ENCODE assay signal across 25 cellular contexts in the genomic region with DNA sequence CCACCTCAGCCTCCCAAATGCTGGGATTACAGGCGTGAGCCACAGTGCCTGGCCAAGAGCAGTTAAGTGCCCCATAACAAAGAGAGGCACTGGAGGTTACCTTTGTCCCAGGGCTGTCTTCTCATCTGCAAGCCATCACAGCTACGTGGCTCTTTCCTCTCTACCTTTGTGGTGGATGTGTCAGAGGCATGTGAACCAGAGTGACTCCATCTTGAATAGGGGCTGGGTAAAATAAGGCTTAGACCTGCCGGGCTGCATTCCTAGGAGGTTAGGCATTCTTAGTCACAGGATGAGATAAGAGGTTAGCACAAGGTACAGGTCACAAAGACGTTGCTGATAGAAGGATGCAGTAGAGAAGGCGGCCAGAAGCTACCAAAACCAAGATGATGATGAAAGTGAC. TPM values are rescaled to one million over a fixed set of nuclear protein-coding genes. Genes with fewer than 3 reads are reported as not detected.
A peak's percentile ranks its signal among the peaks of the same experiment; 100 is the strongest.
DNase-seq lines count a peak whose midpoint lies in the region; ATAC-seq and TF ChIP-seq lines count a peak whose summit lies in the region.
"Had no signal": no experiment of that assay in that cellular context is flagged by ENCODE, and none has a peak within 500 bp of the region (broad histone marks: within the 10 kb centered on the region; RNA-seq: fewer than 3 reads in every experiment).

No MANE protein-coding gene starts in this region.

- WGBS in mammary epithelial cell (ENCODE audit: low coverage, missing lambda C conversion rate): 20% methylated on average over 5 of the region's 5 CpGs
- WGBS in right lobe of liver (ENCODE audit: insufficient coverage, low coverage, low lambda C conversion rate, missing lambda C conversion rate): 50% methylated on average over 4 of the region's 5 CpGs

- TF ChIP-seq CTCF in mammary epithelial cell (conservative IDR thresholded peaks at IDR 0.05 in 1 of 2, IDR thresholded peaks at IDR 0.05 in 1 of 2; ENCODE audit: extremely low read depth in 1 of 2, insufficient read depth in 1 of 2, low read depth in 1 of 2, low read length in 2 of 2) (no peak), breast epithelium (IDR thresholded peaks at IDR 0.05) (no peak), foreskin keratinocyte (conservative IDR thresholded peaks at IDR 0.05) (no peak), right lobe of liver (IDR thresholded peaks at IDR 0.05) (no peak)

- no peaks in the 10 kb centered on the region for H4K20me1 ChIP-seq in mammary epithelial cell (ENCODE audit: insufficient read depth, low read length)

- CTCF ChIA-PET in mammary epithelial cell (lab: Charles Lee; ENCODE audit: low non-redundant PET): no interaction called here

- TF ChIP-seq POLR2A in breast epithelium (IDR thresholded peaks at IDR 0.05): no peak
- no peak for TF ChIP-seq POLR2A in right lobe of liver (IDR thresholded peaks at IDR 0.05)

- H3K4me3 ChIP-seq in mammary epithelial cell (replicated peaks in 1 of 3; ENCODE audit: insufficient read depth in 1 of 3, low read depth in 2 of 3, low read length in 3 of 3) (no peak overlapping the region), breast epithelium (no peak overlapping the region), right lobe of liver (no peak overlapping the region)
- H3K4me3 ChIP-seq: HAP-1, prostate gland, transverse colon had no signal

- no peak overlapping the region for H2AFZ ChIP-seq in mammary epithelial cell (ENCODE audit: low read depth, low read length)

- dilution Hi-C loops in mammary epithelial cell (cut with HindIII; ENCODE audit: low sequenced_read_pairs): no loop called here

- in situ Hi-C loops in mammary epithelial cell (cut with MboI; ENCODE audit: low sequenced_read_pairs in 2 of 2): no loop called here

- H3K4me2 ChIP-seq in mammary epithelial cell (ENCODE audit: insufficient read depth, low read depth, low read length): no peak overlapping the region

- H3K36me3 ChIP-seq in mammary epithelial cell (ENCODE audit: insufficient read depth, low read length) (no peaks in the 10 kb centered on the region), breast epithelium (no peaks in the 10 kb centered on the region), right lobe of liver (no peaks in the 10 kb centered on the region)
- H3K36me3 ChIP-seq: HAP-1, prostate gland, transverse colon had no signal

- peak; percentile 92 for DNase-seq in mammary epithelial cell
- DNase-seq in breast epithelium (ENCODE audit: low spot score in 2 of 2): no peak
- DNase-seq in RPMI7951 (ENCODE audit: low read depth): peak; percentile 18
- DNase-seq in foreskin keratinocyte: peak; percentile 93 to 98
- no peak for DNase-seq in D341Med (ENCODE audit: low spot score)
- DNase-seq in NCI-H1417 (lab: John Stamatoyannopoulos, UW): no peak
- DNase-seq in right lobe of liver: no peak
- DNase-seq: 8988T; activated CD4-positive, alpha-beta memory T cell treated with anti-CD3 and anti-CD28 coated beads for 36 hours; activated CD8-positive, alpha-beta memory T cell treated with anti-CD3 and anti-CD28 coated beads, Interleukin-2, amount 50 U/mL, for 48 hours; AML-193; aorta; CD8-positive, alpha-beta T cell; DMS79; head of caudate nucleus; NCI-H187; NCI-H2171 treated with DMSO at 0.1 percent for 48 hours; SIG-M5; stimulated activated CD8-positive, alpha-beta memory T cell treated with anti-CD3 and anti-CD28 coated beads, Interleukin-4, amount 100 ng/mL, for 48 hours; transverse colon had no signal

- H3K27ac ChIP-seq in mammary epithelial cell (ENCODE audit: insufficient read depth, low read depth, low read length) (peak overlapping the region; percentile 17), breast epithelium (no peak overlapping the region), foreskin keratinocyte (peak overlapping the region; percentile 14), right lobe of liver (no peak overlapping the region)
- H3K27ac ChIP-seq: prostate gland had no signal

- no peaks in the 10 kb centered on the region for H3K79me2 ChIP-seq in mammary epithelial cell (ENCODE audit: insufficient read depth, low read length)

- H3K4me1 ChIP-seq in mammary epithelial cell (ENCODE audit: insufficient read depth, low read length) (peaks cover 39% of the 10 kb centered on the region), breast epithelium (no peaks in the 10 kb centered on the region), foreskin keratinocyte (peaks cover 19% of the 10 kb centered on the region), right lobe of liver (no peaks in the 10 kb centered on the region)

- H3K9ac ChIP-seq in mammary epithelial cell (ENCODE audit: insufficient read depth, low read length): no peak overlapping the region

- H3K9me3 ChIP-seq in mammary epithelial cell (replicated peaks; ENCODE audit: insufficient read depth, low read length) (no peaks in the 10 kb centered on the region), breast epithelium (no peaks in the 10 kb centered on the region), right lobe of liver (no peaks in the 10 kb centered on the region)
- H3K9me3 ChIP-seq: HAP-1, prostate gland, transverse colon had no signal

- intact Hi-C loops in mammary epithelial cell (cut with micrococcal nuclease) (loop anchor here (1.0 kb wide), 1 partner anchor 59 kb away; the partner anchor contains the start of gene POU2F1), breast epithelium (cut with DNase I; ENCODE audit: low total_unique reads) (no loop called here), right lobe of liver (cut with DNase I) (no loop called here)

- BruUV-seq in mammary epithelial cell (replicated peaks; lab: Mats Ljungman, UMichigan): no TSS peak

- no peaks in the 10 kb centered on the region for H3K27me3 ChIP-seq in mammary epithelial cell (ENCODE audit: insufficient read depth, low read length)
- no peaks in the 10 kb centered on the region for H3K27me3 ChIP-seq in breast epithelium
- no peaks in the 10 kb centered on the region for H3K27me3 ChIP-seq in foreskin keratinocyte
- no peaks in the 10 kb centered on the region for H3K27me3 ChIP-seq in right lobe of liver
- H3K27me3 ChIP-seq: transverse colon had no signal

- peak; percentile 96 for ATAC-seq in foreskin keratinocyte
- ATAC-seq in GM18867 (IDR thresholded peaks at IDR 0.05; ENCODE audit: unreplicated experiment): no peak
- no peak for ATAC-seq in right lobe of liver
- ATAC-seq: activated naive CD4-positive, alpha-beta T cell treated with anti-CD3 and anti-CD28 coated beads, Interleukin-2, amount 50 U/mL, for 72 hours; activated T-helper 17 cell treated with anti-CD3 and anti-CD28 coated beads, Interleukin-2, amount 50 U/mL, for 72 hours; CD8-positive, alpha-beta T cell had no signal

RNA-seq across cellular contexts. Expression of gene POU2F1, which starts 59.4 kb away (rescaled TPM):
- total RNA-seq in mammary epithelial cell: 10 to 100 TPM; 10.2 to 14.4 TPM
- 8.9 TPM for polyA plus RNA-seq in mammary epithelial cell
- polyA minus RNA-seq in mammary epithelial cell: 6.0 TPM
- total RNA-seq in breast epithelium: 10 to 100 TPM; 20.0 to 29.0 (median 21.0) TPM
- total RNA-seq in RPMI7951 (2014; rRNA removed; shearing (Covaris generic)): 6.1 and 8.4 TPM in 2 replicates
- 7.4 and 7.8 TPM in 2 replicates for total RNA-seq in foreskin keratinocyte
- polyA plus RNA-seq in foreskin keratinocyte: 2.4 and 2.5 TPM in 2 replicates
- 10 to 100 TPM in 1 of 6 experiments, 1 to 10 TPM in 5; 4.8 to 10.3 (median 6.2) TPM for total RNA-seq in right lobe of liver

Comparison
In these comparisons a context has a peak if more than half of its experiments do, and no peak if none do; other contexts are left out.
1. DNase-seq: peak in mammary epithelial cell (single experiment), RPMI7951 (single experiment) and foreskin keratinocyte (2 of 2); none in breast epithelium (0 of 2), D341Med (single experiment), NCI-H1417 (0 of 3) and right lobe of liver (0 of 3).
2. H3K27ac ChIP-seq: peak in mammary epithelial cell (single experiment) and foreskin keratinocyte (single experiment); none in breast epithelium (0 of 2) and right lobe of liver (0 of 3).